ENCODE assay signal across 32 cellular contexts in genomic region chr9:8653111-8653510, GRCh38.
"Had no signal": no experiment of that assay in that cellular context is flagged by ENCODE, and none has a peak within 500 bp of the region (broad histone marks: within the 10 kb centered on the region; RNA-seq: fewer than 3 reads in every experiment).

No MANE protein-coding gene starts in this region.

- DNase-seq: activated CD4-positive, alpha-beta memory T cell treated with anti-CD3 and anti-CD28 coated beads for 36 hours; activated CD4-positive, alpha-beta T cell treated with anti-CD3 and anti-CD28 coated beads for 36 hours; activated CD4-positive, alpha-beta T cell treated with anti-CD3 and anti-CD28 coated beads, Interleukin-2, amount 10 ng/mL, durations not matched to agents 24 days and 14 days; activated CD4-positive, CD25-positive, alpha-beta regulatory T cell; activated CD4-positive, CD25-positive, alpha-beta regulatory T cell treated with anti-CD3 and anti-CD28 coated beads, Interleukin-2, amount 50 U/mL, for 72 hours; activated CD8-positive, alpha-beta memory T cell treated with anti-CD3 and anti-CD28 coated beads, Interleukin-2, amount 10 ng/mL, durations not matched to agents 7 days and 5 days; activated CD8-positive, alpha-beta memory T cell treated with anti-CD3 and anti-CD28 coated beads, Interleukin-2, amount 50 U/mL, for 4 hours; activated CD8-positive, alpha-beta T cell treated with anti-CD3 and anti-CD28 coated beads, Interleukin-2, amount 10 ng/mL, durations not matched to agents 7 days and 5 days; activated effector memory CD4-positive, alpha-beta T cell treated with anti-CD3 and anti-CD28 coated beads, Interleukin-2, amount 50 U/mL, for 16 hours; activated naive CD4-positive, alpha-beta T cell treated with anti-CD3 and anti-CD28 coated beads for 36 hours; activated naive CD8-positive, alpha-beta T cell treated with anti-CD3 and anti-CD28 coated beads for 36 hours; activated naive CD8-positive, alpha-beta T cell treated with anti-CD3 and anti-CD28 coated beads, Interleukin-2, amount 50 U/mL, for 24 hours; activated T-cell treated with anti-CD3 and anti-CD28 coated beads, Interleukin-2, amount 50 U/mL, for 1 hour; activated T-cell treated with anti-CD3 and anti-CD28 coated beads, Interleukin-2, amount 50 U/mL, for 48 hours; adrenal gland; amygdala; aorta; body of pancreas; effector CD4-positive, alpha-beta T cell; effector memory CD8-positive, alpha-beta T cell; foreskin keratinocyte; gastrocnemius medialis; head of caudate nucleus; T-helper 2 cell had no signal

- H3K9me3 Mint-ChIP-seq: activated CD4-positive, alpha-beta memory T cell treated with anti-CD3 and anti-CD28 coated beads for 36 hours; activated CD4-positive, alpha-beta T cell treated with anti-CD3 and anti-CD28 coated beads, Interleukin-2, amount 10 ng/mL, durations not matched to agents 24 days and 14 days; activated naive CD4-positive, alpha-beta T cell treated with anti-CD3 and anti-CD28 coated beads for 36 hours; activated naive CD4-positive, alpha-beta T cell treated with anti-CD3 and anti-CD28 coated beads, Interleukin-2, amount 50 U/mL, for 24 hours; activated naive CD8-positive, alpha-beta T cell treated with anti-CD3 and anti-CD28 coated beads for 36 hours; activated naive CD8-positive, alpha-beta T cell treated with anti-CD3 and anti-CD28 coated beads, Interleukin-2, amount 50 U/mL, for 24 hours; activated T-helper 1 cell treated with anti-CD3 and anti-CD28 coated beads, Interleukin-12 subunit alpha, Interleukin-12 subunit beta, Interleukin-2, Interleukin-4 antibody, amounts not matched to agents 30 ng/mL and 10 ng/mL and 1 ng/mL, durations not matched to agents 14 hours and 24 hours and 36 hours; activated T-helper 2 cell treated with anti-CD3 and anti-CD28 coated beads, Interferon-gamma antibody, Interleukin-2, Interleukin-4, amounts not matched to agents 10 μg/mL and 5 μg/mL and 100 μg/mL, durations not matched to agents 14 hours and 24 hours and 36 hours; dendritic cell treated with granulocyte-macrophage colony-stimulating factor and Interleukin-4, amounts not matched to agents 40 ng/mL and 50 ng/mL, for 4 days; effector memory CD8-positive, alpha-beta T cell had no signal

- ATAC-seq: activated CD4-positive, alpha-beta T cell treated with anti-CD3 and anti-CD28 coated beads for 36 hours; activated CD8-positive, alpha-beta memory T cell treated with anti-CD3 and anti-CD28 coated beads, Interleukin-2, amount 10 ng/mL, durations not matched to agents 7 days and 5 days; activated CD8-positive, alpha-beta T cell treated with anti-CD3 and anti-CD28 coated beads, Interleukin-2, amount 10 ng/mL, durations not matched to agents 7 days and 5 days; activated naive CD8-positive, alpha-beta T cell treated with anti-CD3 and anti-CD28 coated beads, Interleukin-2, amount 50 U/mL, for 24 hours; body of pancreas; effector memory CD8-positive, alpha-beta T cell; foreskin keratinocyte; gastrocnemius medialis had no signal

- H3K27ac ChIP-seq: adrenal gland, body of pancreas, coronary artery, esophagus muscularis mucosa, foreskin keratinocyte, gastrocnemius medialis had no signal

- FAIRE-seq: bronchial epithelial cell had no signal

- H3K27me3 Mint-ChIP-seq: activated CD4-positive, alpha-beta memory T cell treated with anti-CD3 and anti-CD28 coated beads for 36 hours; activated CD4-positive, alpha-beta T cell treated with anti-CD3 and anti-CD28 coated beads, Interleukin-2, amount 10 ng/mL, durations not matched to agents 24 days and 14 days; activated CD8-positive, alpha-beta memory T cell treated with anti-CD3 and anti-CD28 coated beads, Interleukin-2, amount 10 ng/mL, durations not matched to agents 7 days and 5 days; activated naive CD4-positive, alpha-beta T cell treated with anti-CD3 and anti-CD28 coated beads, Interleukin-2, amount 50 U/mL, for 24 hours; activated naive CD8-positive, alpha-beta T cell treated with anti-CD3 and anti-CD28 coated beads for 36 hours; activated naive CD8-positive, alpha-beta T cell treated with anti-CD3 and anti-CD28 coated beads, Interleukin-2, amount 50 U/mL, for 24 hours; central memory CD8-positive, alpha-beta T cell; effector memory CD8-positive, alpha-beta T cell had no signal

- H3K9me3 ChIP-seq: body of pancreas, esophagus muscularis mucosa, gastrocnemius medialis had no signal

- H3K36me3 ChIP-seq: adrenal gland, esophagus muscularis mucosa, gastrocnemius medialis had no signal

- H3K4me1 Mint-ChIP-seq: activated CD4-positive, alpha-beta T cell treated with anti-CD3 and anti-CD28 coated beads for 36 hours; activated CD4-positive, alpha-beta T cell treated with anti-CD3 and anti-CD28 coated beads, Interleukin-2, amount 10 ng/mL, durations not matched to agents 24 days and 14 days; activated CD8-positive, alpha-beta memory T cell treated with anti-CD3 and anti-CD28 coated beads, Interleukin-2, amount 10 ng/mL, durations not matched to agents 7 days and 5 days; activated naive CD4-positive, alpha-beta T cell treated with anti-CD3 and anti-CD28 coated beads, Interleukin-2, amount 50 U/mL, for 24 hours; activated naive CD8-positive, alpha-beta T cell treated with anti-CD3 and anti-CD28 coated beads for 36 hours; activated naive CD8-positive, alpha-beta T cell treated with anti-CD3 and anti-CD28 coated beads, Interleukin-2, amount 50 U/mL, for 24 hours; central memory CD8-positive, alpha-beta T cell had no signal

- H3K4me3 ChIP-seq: adrenal gland, body of pancreas, coronary artery, esophagus muscularis mucosa, gastrocnemius medialis had no signal

- H3K27me3 ChIP-seq: adrenal gland, body of pancreas, esophagus muscularis mucosa, foreskin keratinocyte, gastrocnemius medialis had no signal

- H3K36me3 Mint-ChIP-seq: activated CD4-positive, alpha-beta memory T cell treated with anti-CD3 and anti-CD28 coated beads for 36 hours; activated CD8-positive, alpha-beta memory T cell treated with anti-CD3 and anti-CD28 coated beads, Interleukin-2, amount 10 ng/mL, durations not matched to agents 7 days and 5 days; activated naive CD4-positive, alpha-beta T cell treated with anti-CD3 and anti-CD28 coated beads, Interleukin-2, amount 50 U/mL, for 24 hours; activated naive CD8-positive, alpha-beta T cell treated with anti-CD3 and anti-CD28 coated beads for 36 hours had no signal

- H3K4me1 ChIP-seq: adrenal gland, body of pancreas, foreskin keratinocyte had no signal

- H3K4me3 Mint-ChIP-seq: activated CD4-positive, alpha-beta memory T cell treated with anti-CD3 and anti-CD28 coated beads for 36 hours; activated CD4-positive, alpha-beta T cell treated with anti-CD3 and anti-CD28 coated beads for 36 hours; activated CD4-positive, alpha-beta T cell treated with anti-CD3 and anti-CD28 coated beads, Interleukin-2, amount 10 ng/mL, durations not matched to agents 24 days and 14 days; activated CD8-positive, alpha-beta memory T cell treated with anti-CD3 and anti-CD28 coated beads, Interleukin-2, amount 10 ng/mL, durations not matched to agents 7 days and 5 days; activated CD8-positive, alpha-beta T cell treated with anti-CD3 and anti-CD28 coated beads, Interleukin-2, amount 10 ng/mL, durations not matched to agents 7 days and 5 days; activated naive CD4-positive, alpha-beta T cell treated with anti-CD3 and anti-CD28 coated beads for 36 hours; activated naive CD4-positive, alpha-beta T cell treated with anti-CD3 and anti-CD28 coated beads, Interleukin-2, amount 50 U/mL, for 24 hours; activated naive CD8-positive, alpha-beta T cell treated with anti-CD3 and anti-CD28 coated beads for 36 hours; activated naive CD8-positive, alpha-beta T cell treated with anti-CD3 and anti-CD28 coated beads, Interleukin-2, amount 50 U/mL, for 24 hours; activated T-helper 1 cell treated with anti-CD3 and anti-CD28 coated beads, Interleukin-12 subunit alpha, Interleukin-12 subunit beta, Interleukin-2, Interleukin-4 antibody, amounts not matched to agents 30 ng/mL and 10 ng/mL and 1 ng/mL, durations not matched to agents 14 hours and 24 hours and 36 hours; central memory CD8-positive, alpha-beta T cell; dendritic cell treated with granulocyte-macrophage colony-stimulating factor and Interleukin-4, amounts not matched to agents 40 ng/mL and 50 ng/mL, for 4 days; effector memory CD8-positive, alpha-beta T cell had no signal

- H3K27ac Mint-ChIP-seq: activated CD4-positive, alpha-beta memory T cell treated with anti-CD3 and anti-CD28 coated beads for 36 hours; activated CD4-positive, alpha-beta T cell treated with anti-CD3 and anti-CD28 coated beads for 36 hours; activated CD4-positive, alpha-beta T cell treated with anti-CD3 and anti-CD28 coated beads, Interleukin-2, amount 10 ng/mL, durations not matched to agents 24 days and 14 days; activated CD8-positive, alpha-beta memory T cell treated with anti-CD3 and anti-CD28 coated beads, Interleukin-2, amount 10 ng/mL, durations not matched to agents 7 days and 5 days; activated CD8-positive, alpha-beta T cell treated with anti-CD3 and anti-CD28 coated beads, Interleukin-2, amount 10 ng/mL, durations not matched to agents 7 days and 5 days; activated naive CD4-positive, alpha-beta T cell treated with anti-CD3 and anti-CD28 coated beads for 36 hours; activated naive CD4-positive, alpha-beta T cell treated with anti-CD3 and anti-CD28 coated beads, Interleukin-2, amount 50 U/mL, for 24 hours; activated naive CD8-positive, alpha-beta T cell treated with anti-CD3 and anti-CD28 coated beads for 36 hours; activated naive CD8-positive, alpha-beta T cell treated with anti-CD3 and anti-CD28 coated beads, Interleukin-2, amount 50 U/mL, for 24 hours; activated T-helper 1 cell treated with anti-CD3 and anti-CD28 coated beads, Interleukin-12 subunit alpha, Interleukin-12 subunit beta, Interleukin-2, Interleukin-4 antibody, amounts not matched to agents 30 ng/mL and 10 ng/mL and 1 ng/mL, durations not matched to agents 14 hours and 24 hours and 36 hours; activated T-helper 2 cell treated with anti-CD3 and anti-CD28 coated beads, Interferon-gamma antibody, Interleukin-2, Interleukin-4, amounts not matched to agents 10 μg/mL and 5 μg/mL and 100 μg/mL, durations not matched to agents 14 hours and 24 hours and 36 hours; dendritic cell treated with granulocyte-macrophage colony-stimulating factor and Interleukin-4, amounts not matched to agents 40 ng/mL and 50 ng/mL, for 4 days; effector memory CD8-positive, alpha-beta T cell had no signal
